In the genomic region with DNA sequence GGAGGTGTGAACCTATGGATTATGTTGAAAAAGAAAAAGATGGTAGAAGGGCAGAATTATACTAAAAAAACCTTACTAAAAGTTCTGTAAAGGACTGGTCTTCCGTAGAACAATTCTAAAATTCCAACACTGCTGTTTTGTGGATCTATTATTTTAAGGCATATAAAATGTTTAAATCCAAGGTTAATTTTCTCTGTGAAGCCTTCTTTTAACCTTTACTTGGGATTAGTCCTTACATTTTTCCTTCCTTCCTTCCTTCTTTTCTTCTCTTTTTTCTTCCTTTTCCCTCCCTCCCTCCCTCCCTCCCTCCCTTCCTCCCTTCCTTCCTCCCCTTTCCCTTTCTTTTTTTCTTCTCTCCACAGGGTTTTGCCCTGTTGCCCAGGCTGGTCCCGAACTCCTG, we compare ENCODE assay signal across 8 cellular contexts. TPM values are rescaled to one million over a fixed set of nuclear protein-coding genes. Genes with fewer than 3 reads are reported as not detected.
"Had no signal": no experiment of that assay in that cellular context is flagged by ENCODE, and none has a peak within 500 bp of the region (broad histone marks: within the 10 kb centered on the region; RNA-seq: fewer than 3 reads in every experiment).

No MANE protein-coding gene starts in this region.

- H3K4me2 ChIP-seq: GM23338 had no signal

- H3K4me3 ChIP-seq: GM23338 had no signal

- H3K36me3 Mint-ChIP-seq: IgD-negative memory B cell had no signal

- FAIRE-seq: H1, HTR-8/SVneo had no signal

- H3K9me3 Mint-ChIP-seq: GM23338, H9, IgD-negative memory B cell had no signal

- H3K4me3 Mint-ChIP-seq: GM23338, H9, IgD-negative memory B cell had no signal

- ATAC-seq: GM23338 had no signal

- H2AFZ ChIP-seq: GM23338 had no signal

- H3K27ac Mint-ChIP-seq: GM23338, H9, IgD-negative memory B cell had no signal

- DNase-seq: H9, HCEC 1CT, KG1 had no signal

RNA-seq across cellular contexts. Expression of a gene that starts 4.9 kb away (rescaled TPM):
- total RNA-seq: GM23338, H9, HT-29 had no signal

RNA-seq across cellular contexts. Expression of a gene that starts 19.3 kb away (rescaled TPM):
- total RNA-seq: GM23338, H1, H9, HT-29 had no signal
- polyA plus RNA-seq: GM23338 had no signal

RNA-seq across cellular contexts. Expression of a gene that starts 59.2 kb away (rescaled TPM):
- total RNA-seq: HT-29 had no signal
